ENCODE assay signal across 1 cellular context in the genomic region with DNA sequence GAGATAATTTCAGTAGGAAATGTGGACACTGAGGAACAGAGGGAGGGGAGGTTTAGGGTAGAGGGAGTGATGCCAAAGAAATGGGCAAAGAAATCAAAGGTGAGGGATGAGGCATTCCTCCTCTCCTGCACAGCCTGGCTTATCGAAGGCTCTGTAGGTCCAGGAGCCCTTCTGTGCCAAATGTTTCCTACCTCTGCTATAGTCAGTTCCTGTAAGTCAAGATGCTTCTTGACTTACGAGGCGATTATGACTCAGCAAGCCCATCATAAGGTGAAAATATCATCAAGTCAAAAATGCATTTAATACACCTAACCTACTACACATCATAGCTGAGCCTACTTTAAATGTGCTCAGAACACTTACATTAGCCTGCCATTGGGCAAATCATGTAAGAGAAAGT.
TF ChIP-seq lines count a peak whose summit lies in the region.

No MANE protein-coding gene starts in this region.

TF ChIP-seq in GM23338, 12 proteins besides CTCF, POLR2A, EP300 and RAD21 (continued from another document):
- TF ChIP-seq ZNF462 (CRISPR knock-in tag; IDR thresholded peaks at IDR 0.05) (no peak), EZH2phosphoT487 (IDR thresholded peaks at IDR 0.05; ENCODE audit: unreplicated experiment) (no peak), EZH2 (IDR thresholded peaks at IDR 0.05; ENCODE audit: low read depth, unreplicated experiment) (no peak), CREB1 (CRISPR knock-in tag; IDR thresholded peaks at IDR 0.05; ENCODE audit: low read depth) (no peak), ZNF114 (CRISPR knock-in tag; IDR thresholded peaks at IDR 0.05) (no peak)
